16 cellular contexts compared by ENCODE assay signal in the genomic region with DNA sequence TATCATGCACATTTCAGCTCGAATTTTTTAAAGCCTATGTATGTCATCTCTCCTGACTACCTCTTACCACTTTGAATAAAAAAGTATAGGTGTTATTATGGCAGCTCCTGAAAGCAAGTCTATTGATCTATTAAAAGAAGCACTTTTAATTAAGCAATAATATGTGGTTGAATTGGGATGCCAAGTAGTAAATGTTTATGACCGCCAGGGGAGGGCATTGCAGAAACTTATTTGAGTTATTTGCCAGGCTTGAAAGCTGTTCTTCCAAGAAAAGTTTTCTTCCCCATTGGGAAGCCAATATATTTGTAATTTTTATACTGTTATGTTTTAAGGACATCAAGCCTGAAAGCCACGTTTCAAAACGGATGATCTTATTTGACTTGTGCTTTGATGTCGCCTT.
A peak's percentile ranks its signal among the peaks of the same experiment; 100 is the strongest.
DNase-seq lines count a peak whose midpoint lies in the region; ATAC-seq and TF ChIP-seq lines count a peak whose summit lies in the region.
"Had no signal": no experiment of that assay in that cellular context is flagged by ENCODE, and none has a peak within 500 bp of the region (broad histone marks: within the 10 kb centered on the region; RNA-seq: fewer than 3 reads in every experiment).

No MANE protein-coding gene starts in this region.

- H3K36me3 Mint-ChIP-seq in endodermal cell (ENCODE audit: low read depth) = no peaks in the 10 kb centered on the region
- H3K36me3 Mint-ChIP-seq in neural progenitor cell = no peaks in the 10 kb centered on the region
- H3K36me3 Mint-ChIP-seq: CD4-positive, alpha-beta memory T cell had no signal

- peaks cover 62% of the 10 kb centered on the region for H3K27me3 ChIP-seq in endodermal cell (ENCODE audit: control insufficient read depth, insufficient read depth, low read length, poor library complexity, severe bottlenecking)
- H3K27me3 ChIP-seq in prostate gland (replicated peaks; ENCODE audit: insufficient read depth) = no peaks in the 10 kb centered on the region
- no peaks in the 10 kb centered on the region for H3K27me3 ChIP-seq in neural progenitor cell
- H3K27me3 ChIP-seq in gastroesophageal sphincter = no peaks in the 10 kb centered on the region
- H3K27me3 ChIP-seq: SJCRH30 had no signal

- H3K9ac ChIP-seq in endodermal cell (ENCODE audit: extremely low read depth, low read length, poor library complexity, severe bottlenecking) (no peak overlapping the region), neural progenitor cell (no peak overlapping the region)

- TF ChIP-seq POLR2A in prostate gland (IDR thresholded peaks at IDR 0.05) (no peak), gastroesophageal sphincter (IDR thresholded peaks at IDR 0.05) (no peak)

- H3K36me3 ChIP-seq in endodermal cell (ENCODE audit: control insufficient read depth, insufficient read depth, low read length) (no peaks in the 10 kb centered on the region), prostate gland (no peaks in the 10 kb centered on the region), neural progenitor cell (no peaks in the 10 kb centered on the region), gastroesophageal sphincter (no peaks in the 10 kb centered on the region)
- H3K36me3 ChIP-seq: BE2C, SJCRH30 had no signal

- H3K27me3 Mint-ChIP-seq in endodermal cell (ENCODE audit: insufficient read depth) = peaks cover 58% of the 10 kb centered on the region
- no peaks in the 10 kb centered on the region for H3K27me3 Mint-ChIP-seq in neural progenitor cell (ENCODE audit: insufficient read depth, low read depth)

- no peaks in the 10 kb centered on the region for H3K9me3 ChIP-seq in endodermal cell (ENCODE audit: control insufficient read depth, low read length)
- no peaks in the 10 kb centered on the region for H3K9me3 ChIP-seq in prostate gland
- no peaks in the 10 kb centered on the region for H3K9me3 ChIP-seq in neural progenitor cell (ENCODE audit: low read depth)
- no peaks in the 10 kb centered on the region for H3K9me3 ChIP-seq in gastroesophageal sphincter
- H3K9me3 ChIP-seq: BE2C, SJCRH30 had no signal

- intact Hi-C loops in prostate gland (cut with DNase I) = no loop called here

- H3K4me1 ChIP-seq in endodermal cell (ENCODE audit: control insufficient read depth, insufficient read depth, low read length) (peaks cover 5% of the 10 kb centered on the region), prostate gland (replicated peaks) (no peaks in the 10 kb centered on the region), neural progenitor cell (peaks cover 9% of the 10 kb centered on the region), gastroesophageal sphincter (no peaks in the 10 kb centered on the region)
- H3K4me1 ChIP-seq: BE2C, SJCRH30 had no signal

- no peaks in the 10 kb centered on the region for H3F3A ChIP-seq in neural progenitor cell (ENCODE audit: low read depth)

- no peak for TF ChIP-seq EP300 in gastroesophageal sphincter (IDR thresholded peaks at IDR 0.05)

- DNase-seq in endodermal cell (no peak), prostate gland (ENCODE audit: low spot score) (no peak), neural progenitor cell (ENCODE audit: low spot score) (no peak), AG20443 (ENCODE audit: low spot score) (no peak)
- DNase-seq: BE2C; Calu3; CD4-positive, alpha-beta memory T cell; NCI-H187 treated with DMSO at 0.1 percent for 48 hours; NCI-H446; NCI-H69; RPMI8226; SJCRH30; SW 1271 had no signal

- no peak overlapping the region for H3K4me3 Mint-ChIP-seq in endodermal cell
- no peak overlapping the region for H3K4me3 Mint-ChIP-seq in neural progenitor cell
- H3K4me3 Mint-ChIP-seq: CD4-positive, alpha-beta memory T cell had no signal

- H3K79me2 ChIP-seq in neural progenitor cell (ENCODE audit: low read depth) = no peaks in the 10 kb centered on the region

- whole genome bisulfite sequencing in endodermal cell (ENCODE audit: insufficient coverage in 1 of 2, insufficient read length in 1 of 2), 2 experiments = 83 to 100% methylated on average over 1 to 5 of the region's 5 CpGs
- WGBS in prostate gland = 30% methylated on average over 5 of the region's 5 CpGs
- WGBS in gastroesophageal sphincter (ENCODE audit: low coverage in 1 of 2), 2 donors = 58 to 78% methylated on average over 5 of the region's 5 CpGs

- H3K27ac Mint-ChIP-seq in endodermal cell (no peak overlapping the region), neural progenitor cell (no peak overlapping the region)
- H3K27ac Mint-ChIP-seq: CD4-positive, alpha-beta memory T cell had no signal

- no peak overlapping the region for H3K4me3 ChIP-seq in endodermal cell (ENCODE audit: low read length)
- no peak overlapping the region for H3K4me3 ChIP-seq in prostate gland
- H3K4me3 ChIP-seq in neural progenitor cell = no peak overlapping the region
- no peak overlapping the region for H3K4me3 ChIP-seq in gastroesophageal sphincter
- H3K4me3 ChIP-seq: SJCRH30 had no signal

- H4K20me1 ChIP-seq in neural progenitor cell (ENCODE audit: low read depth) = no peaks in the 10 kb centered on the region

- no peak overlapping the region for H3K4me2 ChIP-seq in neural progenitor cell

- H3K4me1 Mint-ChIP-seq in endodermal cell (peaks cover 5% of the 10 kb centered on the region), neural progenitor cell (peaks cover 5% of the 10 kb centered on the region)
- H3K4me1 Mint-ChIP-seq: CD4-positive, alpha-beta memory T cell had no signal

- no peaks in the 10 kb centered on the region for H3K9me3 Mint-ChIP-seq in endodermal cell
- no peaks in the 10 kb centered on the region for H3K9me3 Mint-ChIP-seq in neural progenitor cell
- H3K9me3 Mint-ChIP-seq: CD4-positive, alpha-beta memory T cell had no signal

- TF ChIP-seq CTCF in C4-2B (conservative IDR thresholded peaks at IDR 0.05) (peak; percentile 44), LNCAP (IDR thresholded peaks at IDR 0.05) (peak; percentile 38), endodermal cell (conservative IDR thresholded peaks at IDR 0.05) (peak; percentile 35), prostate gland (IDR thresholded peaks at IDR 0.05) (peak in 3 of 4 experiments; percentile 22 to 54 (median 35)), neural progenitor cell (IDR thresholded peaks at IDR 0.05) (no peak), gastroesophageal sphincter (IDR thresholded peaks at IDR 0.05) (no peak)

- ATAC-seq in gastroesophageal sphincter = no peak

- no peak overlapping the region for H2AFZ ChIP-seq in neural progenitor cell (replicated peaks)

- no peak overlapping the region for H3K27ac ChIP-seq in C4-2B
- H3K27ac ChIP-seq in endodermal cell (ENCODE audit: low read depth, low read length) = no peak overlapping the region
- no peak overlapping the region for H3K27ac ChIP-seq in prostate gland
- no peak overlapping the region for H3K27ac ChIP-seq in neural progenitor cell
- H3K27ac ChIP-seq in gastroesophageal sphincter = no peak overlapping the region
- H3K27ac ChIP-seq: SJCRH30 had no signal

Comparison
In these comparisons a context has a peak if more than half of its experiments do, and no peak if none do; other contexts are left out.
1. CTCF ChIP-seq: peak in C4-2B (single experiment), LNCAP (single experiment), endodermal cell (single experiment) and prostate gland (3 of 4); none in neural progenitor cell (single experiment) and gastroesophageal sphincter (0 of 4).